ENCODE assay signal across 13 cellular contexts in the genomic region with DNA sequence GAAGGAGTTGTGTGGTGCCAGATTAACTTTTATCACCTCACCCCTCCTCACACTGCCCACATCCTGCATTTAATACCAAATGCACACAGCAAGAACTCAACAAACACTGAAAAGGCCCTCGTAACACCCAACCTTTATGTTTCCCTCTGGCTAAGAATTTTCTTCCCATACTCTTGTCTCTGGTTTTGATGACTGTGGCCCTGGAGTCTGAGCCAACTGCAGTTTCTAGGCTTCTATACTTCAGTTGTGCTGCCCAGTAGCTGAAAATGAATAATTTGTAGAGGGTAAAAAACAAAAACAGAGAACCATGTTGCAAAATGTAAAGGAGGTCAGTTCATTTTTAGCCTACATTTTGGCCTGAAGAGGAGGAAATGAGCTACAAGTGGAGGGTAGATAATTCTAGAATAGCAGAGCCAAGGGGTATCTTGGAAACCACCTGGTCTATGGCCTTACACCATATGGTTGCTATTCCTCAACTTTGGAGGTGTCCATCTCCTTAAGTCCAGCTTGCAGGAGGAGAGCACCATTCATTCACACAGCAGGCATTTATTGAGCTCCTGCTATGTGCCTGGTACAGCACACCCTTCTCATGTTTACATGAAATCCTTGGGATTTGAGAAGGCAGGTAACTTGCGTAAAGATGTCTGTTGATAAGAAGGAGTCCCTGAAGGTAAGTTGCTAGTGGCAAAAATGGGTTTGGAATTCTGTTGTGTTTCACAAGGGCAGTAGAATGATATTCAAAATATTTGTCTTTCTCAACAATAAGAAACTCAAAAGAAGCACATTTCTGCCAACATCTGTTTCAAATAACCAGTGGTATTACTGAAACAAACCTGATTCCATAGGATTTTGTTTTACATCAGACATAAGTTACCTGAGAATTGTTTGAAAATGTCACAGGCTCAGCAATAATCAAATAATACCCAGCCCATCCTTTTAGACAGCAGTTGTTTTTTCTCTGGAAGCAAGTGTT.
A peak's percentile ranks its signal among the peaks of the same experiment; 100 is the strongest.
DNase-seq lines count a peak whose midpoint lies in the region; ATAC-seq and TF ChIP-seq lines count a peak whose summit lies in the region.
"Had no signal": no experiment of that assay in that cellular context is flagged by ENCODE, and none has a peak within 500 bp of the region (broad histone marks: within the 10 kb centered on the region; RNA-seq: fewer than 3 reads in every experiment).

No MANE protein-coding gene starts in this region.

- peaks cover 7% of the 10 kb centered on the region for H3F3A ChIP-seq in neural progenitor cell (ENCODE audit: low read depth)

- H3K4me1 Mint-ChIP-seq in CD14-positive monocyte (peaks cover 82% of the 10 kb centered on the region), neural progenitor cell (peaks cover 9% of the 10 kb centered on the region)
- H3K4me1 Mint-ChIP-seq in activated naive CD8-positive, alpha-beta T cell (ENCODE audit: low read depth), result peaks cover 79% of the 10 kb centered on the region
- peaks cover 73 to 81% (median 74%) of the 10 kb centered on the region in 7 donors for H3K4me1 Mint-ChIP-seq in naive thymus-derived CD4-positive, alpha-beta T cell

- H3K36me3 ChIP-seq in naive thymus-derived CD4-positive, alpha-beta T cell (ENCODE audit: control insufficient read depth in 2 of 3, insufficient read depth in 3 of 3, low read length in 3 of 3), result peaks cover 0 to 12% (median 0%) of the 10 kb centered on the region in 3 experiments
- H3K36me3 ChIP-seq in lower lobe of right lung (no peaks in the 10 kb centered on the region), WERI-Rb-1 (peaks cover 8% of the 10 kb centered on the region; the same call in 1 of the 2 replicates), neural progenitor cell (no peaks in the 10 kb centered on the region)

- H3K27ac Mint-ChIP-seq in CD14-positive monocyte (peak overlapping the region; percentile 85 to 97 (median 90)), neural progenitor cell (no peak overlapping the region)
- H3K27ac Mint-ChIP-seq in activated naive CD8-positive, alpha-beta T cell, result peak overlapping the region; percentile 100
- H3K27ac Mint-ChIP-seq in naive thymus-derived CD4-positive, alpha-beta T cell, result peak overlapping the region; percentile 84 to 99 (median 95)
- H3K27ac Mint-ChIP-seq: nephron had no signal

- peaks cover 57 to 62% of the 10 kb centered on the region in 2 donors for H3K4me1 ChIP-seq in naive thymus-derived CD4-positive, alpha-beta T cell (ENCODE audit: control insufficient read depth in 2 of 2, insufficient read depth in 2 of 2, low read length in 2 of 2)
- H3K4me1 ChIP-seq in lower lobe of right lung (peaks cover 63% of the 10 kb centered on the region), neural progenitor cell (peaks cover 12% of the 10 kb centered on the region)

- no peaks in the 10 kb centered on the region for H3K9me3 ChIP-seq in naive thymus-derived CD4-positive, alpha-beta T cell (ENCODE audit: control insufficient read depth in 2 of 3, low read length in 3 of 3)
- H3K9me3 ChIP-seq in lower lobe of right lung (no peaks in the 10 kb centered on the region), WERI-Rb-1 (ENCODE audit: severe bottlenecking) (no peaks in the 10 kb centered on the region), neural progenitor cell (ENCODE audit: low read depth) (no peaks in the 10 kb centered on the region)

- H3K27me3 Mint-ChIP-seq in CD14-positive monocyte (ENCODE audit: low read depth in 3 of 3) (peaks cover 0 to 2% (median 0%) of the 10 kb centered on the region in 3 donors), neural progenitor cell (ENCODE audit: insufficient read depth, low read depth) (peaks cover 5% of the 10 kb centered on the region)
- H3K27me3 Mint-ChIP-seq in activated naive CD8-positive, alpha-beta T cell, result no peaks in the 10 kb centered on the region
- H3K27me3 Mint-ChIP-seq in naive thymus-derived CD4-positive, alpha-beta T cell, result no peaks in the 10 kb centered on the region

- H2AFZ ChIP-seq in neural progenitor cell (replicated peaks), result no peak overlapping the region

- peaks cover 0 to 5% of the 10 kb centered on the region in 2 donors for H3K36me3 Mint-ChIP-seq in CD14-positive monocyte
- H3K36me3 Mint-ChIP-seq in activated naive CD8-positive, alpha-beta T cell, result peaks cover 12% of the 10 kb centered on the region
- H3K36me3 Mint-ChIP-seq in naive thymus-derived CD4-positive, alpha-beta T cell, result peaks cover 0 to 34% (median 0%) of the 10 kb centered on the region in 5 donors
- H3K36me3 Mint-ChIP-seq in neural progenitor cell, result peaks cover 5% of the 10 kb centered on the region

- peaks cover 7% of the 10 kb centered on the region for H4K20me1 ChIP-seq in neural progenitor cell (ENCODE audit: low read depth)

- H3K79me2 ChIP-seq in neural progenitor cell (ENCODE audit: low read depth), result peaks cover 29% of the 10 kb centered on the region

- no peak overlapping the region for H3K4me2 ChIP-seq in neural progenitor cell

- peak overlapping the region in 1 of 2 donors; percentile 69 for H3K4me3 Mint-ChIP-seq in CD14-positive monocyte
- peak overlapping the region; percentile 100 for H3K4me3 Mint-ChIP-seq in activated naive CD8-positive, alpha-beta T cell
- peak overlapping the region; percentile 88 to 100 (median 98) for H3K4me3 Mint-ChIP-seq in naive thymus-derived CD4-positive, alpha-beta T cell
- H3K4me3 Mint-ChIP-seq in neural progenitor cell, result no peak overlapping the region
- H3K4me3 Mint-ChIP-seq: nephron had no signal

- DNase-seq in CD14-positive monocyte (ENCODE audit: low spot score) (no peak), HL-60 (ENCODE audit: low read depth in 1 of 2, low spot score in 1 of 2) (no peak), lower lobe of right lung (no peak), WERI-Rb-1 (no peak), neural progenitor cell (ENCODE audit: low spot score) (no peak)
- DNase-seq in naive thymus-derived CD4-positive, alpha-beta T cell, result peak in 1 of 9 donors; percentile 31
- DNase-seq: H7, islet precursor cell, NCI-H1436 treated with DMSO at 0.1 percent for 48 hours had no signal

- intact Hi-C loops in CD14-positive monocyte (cut with micrococcal nuclease) (loop anchor here in 1 of 2 donors (5.0 kb wide), 3 partner anchors 35 to 85 kb away; a partner anchor contains a TSS), lower lobe of right lung (cut with DNase I) (no loop called here)
- intact Hi-C loops in naive thymus-derived CD4-positive, alpha-beta T cell (cut with micrococcal nuclease), result no loop called here

- peak overlapping the region; percentile 98 for H3K27ac ChIP-seq in HL-60 (replicated peaks)
- H3K27ac ChIP-seq in naive thymus-derived CD4-positive, alpha-beta T cell (ENCODE audit: low read depth, low read length), result peak overlapping the region; percentile 85
- no peak overlapping the region for H3K27ac ChIP-seq in lower lobe of right lung
- no peak overlapping the region for H3K27ac ChIP-seq in WERI-Rb-1
- H3K27ac ChIP-seq in neural progenitor cell, result no peak overlapping the region

- no peak overlapping the region for H3K9ac ChIP-seq in neural progenitor cell

- TF ChIP-seq CTCF in CD14-positive monocyte (IDR thresholded peaks at IDR 0.05), result no peak
- no peak for TF ChIP-seq CTCF in HL-60 (IDR thresholded peaks at IDR 0.05; ENCODE audit: insufficient read depth, low read length)
- TF ChIP-seq CTCF in lower lobe of right lung (IDR thresholded peaks at IDR 0.05), result no peak
- no peak for TF ChIP-seq CTCF in WERI-Rb-1 (IDR thresholded peaks at IDR 0.05; ENCODE audit: low read depth, low read length)
- TF ChIP-seq CTCF in neural progenitor cell (IDR thresholded peaks at IDR 0.05), result no peak

- no peak for ATAC-seq in naive thymus-derived CD4-positive, alpha-beta T cell
- ATAC-seq in GM21717 (IDR thresholded peaks at IDR 0.05; ENCODE audit: unreplicated experiment), result no peak
- ATAC-seq in lower lobe of right lung, result no peak
- ATAC-seq: HepG2 had no signal

- no peaks in the 10 kb centered on the region for H3K27me3 ChIP-seq in HL-60 (ENCODE audit: insufficient read depth, poor library complexity, severe bottlenecking)
- H3K27me3 ChIP-seq in naive thymus-derived CD4-positive, alpha-beta T cell (ENCODE audit: control insufficient read depth in 2 of 2, insufficient read depth in 2 of 2, low read length in 2 of 2), result no peaks in the 10 kb centered on the region
- H3K27me3 ChIP-seq in lower lobe of right lung (ENCODE audit: low read depth), result no peaks in the 10 kb centered on the region
- no peaks in the 10 kb centered on the region for H3K27me3 ChIP-seq in WERI-Rb-1 (ENCODE audit: insufficient read depth, low read depth, severe bottlenecking)
- peaks cover 4% of the 10 kb centered on the region for H3K27me3 ChIP-seq in neural progenitor cell

- H3K9me3 Mint-ChIP-seq in CD14-positive monocyte (no peaks in the 10 kb centered on the region), neural progenitor cell (peaks cover 6% of the 10 kb centered on the region)
- H3K9me3 Mint-ChIP-seq in activated naive CD8-positive, alpha-beta T cell (ENCODE audit: low read depth), result no peaks in the 10 kb centered on the region
- no peaks in the 10 kb centered on the region for H3K9me3 Mint-ChIP-seq in naive thymus-derived CD4-positive, alpha-beta T cell
- H3K9me3 Mint-ChIP-seq: nephron had no signal

- POLR2A ChIA-PET in naive thymus-derived CD4-positive, alpha-beta T cell (lab: Charles Lee), result interaction anchor here (0.7 to 21.1 kb wide), 10 partner anchors 12 to 200 kb away, joined by 3 to 466 read pairs (median 7); no protein-coding TSS in a partner anchor

- CTCF ChIA-PET in naive thymus-derived CD4-positive, alpha-beta T cell (lab: Charles Lee), result interaction anchor here (0.9 to 1.9 kb wide), 5 partner anchors 17 to 65 kb away, joined by 3 to 5 read pairs (median 3); no protein-coding TSS in a partner anchor

- H3K4me3 ChIP-seq in HL-60 (replicated peaks; ENCODE audit: insufficient read depth, low read length), result peak overlapping the region; percentile 60
- peak overlapping the region; percentile 96 for H3K4me3 ChIP-seq in naive thymus-derived CD4-positive, alpha-beta T cell (ENCODE audit: low read length)
- H3K4me3 ChIP-seq in lower lobe of right lung, result no peak overlapping the region
- no peak overlapping the region for H3K4me3 ChIP-seq in WERI-Rb-1 (ENCODE audit: low read depth, low read length)
- H3K4me3 ChIP-seq in neural progenitor cell, result no peak overlapping the region

Comparison
In these comparisons a context has a peak if more than half of its experiments do, and no peak if none do; other contexts are left out.
1. H3K27ac ChIP-seq: peak in HL-60 (single experiment) and naive thymus-derived CD4-positive, alpha-beta T cell (single experiment); none in lower lobe of right lung (single experiment), WERI-Rb-1 (single experiment) and neural progenitor cell (single experiment).
2. H3K4me3 ChIP-seq: peak in HL-60 (single experiment) and naive thymus-derived CD4-positive, alpha-beta T cell (single experiment); none in lower lobe of right lung (single experiment), WERI-Rb-1 (single experiment) and neural progenitor cell (single experiment).